In genomic region chr5:54243483-54244080, GRCh38 we compare ENCODE assay signal across 8 cellular contexts.
DNase-seq lines count a peak whose midpoint lies in the region; ATAC-seq, FAIRE-seq and TF ChIP-seq lines count a peak whose summit lies in the region.

No MANE protein-coding gene starts in this region.

- no peaks in the 10 kb centered on the region for H3K4me1 Mint-ChIP-seq in H9
- peaks cover 6% of the 10 kb centered on the region for H3K4me1 Mint-ChIP-seq in activated naive CD8-positive, alpha-beta T cell treated with anti-CD3 and anti-CD28 coated beads, Interleukin-2, amount 50 U/mL, for 24 hours

- FAIRE-seq in kidney (lab: Jason Lieb, UNC) = no peak

- H3K4me3 ChIP-seq in kidney (ENCODE audit: low read length in 2 of 2) (no peak overlapping the region), testis (no peak overlapping the region)

- H4K8ac ChIP-seq in H9 (replicated peaks; ENCODE audit: insufficient read length, low read depth, low read length) = no peak overlapping the region

- H3K14ac ChIP-seq in H9 (ENCODE audit: insufficient read depth, low read length) = no peak overlapping the region

- H2AFZ ChIP-seq in H9 (ENCODE audit: low read length) = no peak overlapping the region

- H3K4me1 ChIP-seq in H9 (ENCODE audit: insufficient read depth, low read length) (no peaks in the 10 kb centered on the region), kidney (ENCODE audit: control insufficient read depth in 1 of 2, insufficient read depth in 1 of 2, low read depth in 1 of 2, low read length in 2 of 2) (no peaks in the 10 kb centered on the region), testis (no peaks in the 10 kb centered on the region)

- no peak overlapping the region for H3K56ac ChIP-seq in H9 (ENCODE audit: insufficient read length, low read depth, low read length)

- H2AK5ac ChIP-seq in H9 (ENCODE audit: insufficient read length, low read length) = no peak overlapping the region

- H3K4me2 ChIP-seq in H9 (ENCODE audit: insufficient read depth, insufficient read length, low read length) = no peak overlapping the region

- no peaks in the 10 kb centered on the region for H3K36me3 Mint-ChIP-seq in H9 (ENCODE audit: insufficient read depth in 1 of 3, low read depth in 3 of 3)
- no peaks in the 10 kb centered on the region for H3K36me3 Mint-ChIP-seq in activated naive CD8-positive, alpha-beta T cell treated with anti-CD3 and anti-CD28 coated beads, Interleukin-2, amount 50 U/mL, for 24 hours (ENCODE audit: low read depth)

- no peak overlapping the region for H3K27ac Mint-ChIP-seq in H9
- no peak overlapping the region for H3K27ac Mint-ChIP-seq in activated naive CD8-positive, alpha-beta T cell treated with anti-CD3 and anti-CD28 coated beads, Interleukin-2, amount 50 U/mL, for 24 hours

- no peak overlapping the region for H4K91ac ChIP-seq in H9 (ENCODE audit: insufficient read length, low read depth, low read length)

- intact Hi-C loops in kidney (cut with DNase I) = no loop called here
- intact Hi-C loops in testis (cut with DNase I; ENCODE audit: low total_unique reads) = no loop called here

- H3K18ac ChIP-seq in H9 (ENCODE audit: insufficient read length, low read depth, low read length) = no peak overlapping the region

- TF ChIP-seq POLR2A in testis (IDR thresholded peaks at IDR 0.05) = no peak

- no peak overlapping the region for H2BK12ac ChIP-seq in H9 (ENCODE audit: insufficient read length, low read depth, low read length)

- no peak overlapping the region for H2BK15ac ChIP-seq in H9 (ENCODE audit: low read depth, low read length)

- no peak overlapping the region for H3K9ac ChIP-seq in H9 (ENCODE audit: extremely low read depth, insufficient read length, low read length)
- no peak overlapping the region for H3K9ac ChIP-seq in kidney (ENCODE audit: low read length in 2 of 2)

- H3K4ac ChIP-seq in H9 (ENCODE audit: low read depth, low read length) = no peak overlapping the region

- no peaks in the 10 kb centered on the region for H3K36me3 ChIP-seq in kidney (ENCODE audit: control insufficient read depth in 1 of 2, insufficient read depth in 2 of 2, low read length in 2 of 2)
- no peaks in the 10 kb centered on the region for H3K36me3 ChIP-seq in testis (ENCODE audit: low read depth, missing control alignments)

- ATAC-seq in activated naive CD8-positive, alpha-beta T cell treated with anti-CD3 and anti-CD28 coated beads, Interleukin-2, amount 50 U/mL, for 24 hours = no peak

- no peak overlapping the region for H2BK20ac ChIP-seq in H9 (ENCODE audit: low read depth, low read length, poor library complexity, severe bottlenecking)

- no peak overlapping the region for H4K5ac ChIP-seq in H9 (ENCODE audit: insufficient read length, low read depth, low read length)

- peak; percentile 90 for TF ChIP-seq CTCF in H9 (conservative IDR thresholded peaks at IDR 0.05)
- peak; percentile 53 for TF ChIP-seq CTCF in kidney (IDR thresholded peaks at IDR 0.05; ENCODE audit: borderline replicate concordance, extremely low read depth, insufficient read depth)
- TF ChIP-seq CTCF in testis (IDR thresholded peaks at IDR 0.05) = peak; percentile 24 to 50 (median 43)

- no peak overlapping the region for H3K23ac ChIP-seq in H9 (ENCODE audit: insufficient read length, low read depth, low read length)

- H3K27me3 ChIP-seq in H9 (ENCODE audit: insufficient read depth, low read length) = no peaks in the 10 kb centered on the region
- no peaks in the 10 kb centered on the region for H3K27me3 ChIP-seq in testis

- no peaks in the 10 kb centered on the region; the same call in 1 of the 2 replicates for H3K79me2 ChIP-seq in H9 (ENCODE audit: insufficient read depth, low read length)

- no peak overlapping the region for H3K27ac ChIP-seq in H9 (ENCODE audit: insufficient read length, low read depth, low read length)
- no peak overlapping the region for H3K27ac ChIP-seq in kidney (ENCODE audit: low read depth in 2 of 2, low read length in 2 of 2)
- H3K27ac ChIP-seq in testis = no peak overlapping the region

- H3K27me3 Mint-ChIP-seq in H9 (ENCODE audit: low read depth) = no peaks in the 10 kb centered on the region
- H3K27me3 Mint-ChIP-seq in activated naive CD8-positive, alpha-beta T cell treated with anti-CD3 and anti-CD28 coated beads, Interleukin-2, amount 50 U/mL, for 24 hours = no peaks in the 10 kb centered on the region

- no peaks in the 10 kb centered on the region for H3K9me3 Mint-ChIP-seq in H9
- no peaks in the 10 kb centered on the region for H3K9me3 Mint-ChIP-seq in activated naive CD8-positive, alpha-beta T cell treated with anti-CD3 and anti-CD28 coated beads, Interleukin-2, amount 50 U/mL, for 24 hours

- WGBS in H9 (ENCODE audit: extremely low coverage, insufficient read length, low lambda C conversion rate) = no CpG with 5 or more reads among the region's 4 CpGs
- WGBS in testis, 2 donors = 64 to 71% methylated on average over 4 of the region's 4 CpGs

- H3K9me3 ChIP-seq in H9 (ENCODE audit: control insufficient read depth, low read depth, low read length) (no peaks in the 10 kb centered on the region), kidney (ENCODE audit: control insufficient read depth in 1 of 2, low read length in 2 of 2) (no peaks in the 10 kb centered on the region), testis (no peaks in the 10 kb centered on the region)

- no peak overlapping the region for H3K4me3 Mint-ChIP-seq in H9
- H3K4me3 Mint-ChIP-seq in activated naive CD8-positive, alpha-beta T cell treated with anti-CD3 and anti-CD28 coated beads, Interleukin-2, amount 50 U/mL, for 24 hours = no peak overlapping the region

- no peaks in the 10 kb centered on the region for H3K23me2 ChIP-seq in H9 (ENCODE audit: insufficient read length, low read depth, low read length, poor library complexity, severe bottlenecking)

- no peaks in the 10 kb centered on the region for H4K20me1 ChIP-seq in H9 (ENCODE audit: control insufficient read depth, insufficient read depth, insufficient read length)

- no peak overlapping the region for H2BK120ac ChIP-seq in H9 (ENCODE audit: low read depth, low read length, poor library complexity, severe bottlenecking)

- H3K79me1 ChIP-seq in H9 (ENCODE audit: insufficient read depth, low read depth, low read length, poor library complexity, severe bottlenecking) = no peaks in the 10 kb centered on the region

- no peak overlapping the region for H3T11ph ChIP-seq in H9 (ENCODE audit: low read length)

- no peak overlapping the region for H2BK5ac ChIP-seq in H9 (ENCODE audit: insufficient read length, low read length)

- DNase-seq in SIG-M5 treated with dmso at 0.1 percent for 504 hours (lab: John Stamatoyannopoulos, UW; ENCODE audit: unreplicated experiment) = peak; percentile 62
- no peak for DNase-seq in SIG-M5 (lab: John Stamatoyannopoulos, UW)
- no peak for DNase-seq in H9
- DNase-seq in NCI-H2171 treated with DMSO at 0.1 percent for 48 hours (lab: John Stamatoyannopoulos, UW) = peak; percentile 51
- peak; percentile 38 for DNase-seq in activated naive CD8-positive, alpha-beta T cell treated with anti-CD3 and anti-CD28 coated beads, Interleukin-2, amount 50 U/mL, for 24 hours
- DNase-seq in kidney = no peak
- no peak for DNase-seq in testis
- no peak for DNase-seq in NCI-H2107 (lab: John Stamatoyannopoulos, UW)

Comparison
In these comparisons a context has a peak if more than half of its experiments do, and no peak if none do; other contexts are left out.
1. DNase-seq: peak in SIG-M5 treated with dmso at 0.1 percent for 504 hours (single experiment), NCI-H2171 treated with DMSO at 0.1 percent for 48 hours (single experiment) and activated naive CD8-positive, alpha-beta T cell treated with anti-CD3 and anti-CD28 coated beads, Interleukin-2, amount 50 U/mL, for 24 hours (single experiment); none in SIG-M5 (single experiment), H9 (single experiment), kidney (single experiment), testis (single experiment) and NCI-H2107 (single experiment).
2. Peak in every context shown above with its lines, with median percentiles within 50 percentile points of each other: CTCF ChIP-seq.